In genomic region chr11:117979481-117980211, GRCh38 we compare ENCODE assay signal across 12 cellular contexts. TPM values are rescaled to one million over a fixed set of nuclear protein-coding genes. Genes with fewer than 3 reads are reported as not detected.
A peak's percentile ranks its signal among the peaks of the same experiment; 100 is the strongest.
DNase-seq lines count a peak whose midpoint lies in the region; ATAC-seq lines count a peak whose summit lies in the region.
"Had no signal": no experiment of that assay in that cellular context is flagged by ENCODE, and none has a peak within 500 bp of the region (broad histone marks: within the 10 kb centered on the region; RNA-seq: fewer than 3 reads in every experiment).

No MANE protein-coding gene starts in this region.

- intact Hi-C loops in activated CD4-positive, alpha-beta T cell treated with anti-CD3 and anti-CD28 coated beads, Interleukin-2, amount 10 ng/mL, durations not matched to agents 24 days and 14 days (cut with micrococcal nuclease): no loop called here

- ATAC-seq in HG03460 (IDR thresholded peaks at IDR 0.05; ENCODE audit: unreplicated experiment): peak; percentile 72
- ATAC-seq: SK-N-SH treated with all-trans-retinoic acid at 6 μM for 48 hours had no signal

- peak overlapping the region; percentile 50 for H3K27ac ChIP-seq in temporal lobe (ENCODE audit: low read depth, low read length)

- H3K4me1 Mint-ChIP-seq in activated CD4-positive, alpha-beta T cell treated with anti-CD3 and anti-CD28 coated beads, Interleukin-2, amount 10 ng/mL, durations not matched to agents 24 days and 14 days: peaks cover 67% of the 10 kb centered on the region

- peak overlapping the region; percentile 66 for H3K27ac Mint-ChIP-seq in activated CD4-positive, alpha-beta T cell treated with anti-CD3 and anti-CD28 coated beads, Interleukin-2, amount 10 ng/mL, durations not matched to agents 24 days and 14 days

- H3K4me3 Mint-ChIP-seq in activated CD4-positive, alpha-beta T cell treated with anti-CD3 and anti-CD28 coated beads, Interleukin-2, amount 10 ng/mL, durations not matched to agents 24 days and 14 days: peak overlapping the region; percentile 13

- DNase-seq in activated CD4-positive, alpha-beta T cell treated with anti-CD3 and anti-CD28 coated beads, Interleukin-2, amount 10 ng/mL, durations not matched to agents 24 days and 14 days: peak; percentile 67
- DNase-seq in activated CD4-positive, alpha-beta T cell treated with anti-CD3 and anti-CD28 coated beads, Interleukin-2, amount 50 U/mL, for 4 hours: no peak
- DNase-seq in germinal center (ENCODE audit: low spot score) (peak; percentile 28), NCI-H1105 treated with DMSO at 0.1 percent for 48 hours (lab: John Stamatoyannopoulos, UW) (no peak), SK-N-DZ (ENCODE audit: low spot score) (no peak), NCI-H1092 (lab: John Stamatoyannopoulos, UW) (no peak)
- DNase-seq: IMR-90, sigmoid colon had no signal

- H3K9me3 Mint-ChIP-seq in activated CD4-positive, alpha-beta T cell treated with anti-CD3 and anti-CD28 coated beads, Interleukin-2, amount 10 ng/mL, durations not matched to agents 24 days and 14 days: peaks cover 10% of the 10 kb centered on the region

- H3K36me3 Mint-ChIP-seq in activated CD4-positive, alpha-beta T cell treated with anti-CD3 and anti-CD28 coated beads, Interleukin-2, amount 10 ng/mL, durations not matched to agents 24 days and 14 days (ENCODE audit: low read depth): peaks cover 44% of the 10 kb centered on the region

- H3K27me3 Mint-ChIP-seq in activated CD4-positive, alpha-beta T cell treated with anti-CD3 and anti-CD28 coated beads, Interleukin-2, amount 10 ng/mL, durations not matched to agents 24 days and 14 days: no peaks in the 10 kb centered on the region

RNA-seq across cellular contexts. Expression of gene IL10RA, which starts 6.5 kb away (rescaled TPM):
- 86.6 and 89.9 TPM in 2 replicates for total RNA-seq in activated CD4-positive, alpha-beta T cell treated with anti-CD3 and anti-CD28 coated beads, Interleukin-2, amount 10 ng/mL, durations not matched to agents 24 days and 14 days
- total RNA-seq in temporal lobe: 1.2 TPM
- not detected in 2 replicates for polyA plus RNA-seq in SK-N-DZ (2014; cell fraction: cytosol; rRNA removed)
- polyA plus RNA-seq in SK-N-DZ (2014; cell fraction: nucleus; rRNA removed): not detected in 2 replicates
- total RNA-seq: IMR-90 had no signal
- polyA plus RNA-seq: AG04450 had no signal

RNA-seq across cellular contexts. Expression of gene TMPRSS13, which starts 50.4 kb away (rescaled TPM):
- total RNA-seq in activated CD4-positive, alpha-beta T cell treated with anti-CD3 and anti-CD28 coated beads, Interleukin-2, amount 10 ng/mL, durations not matched to agents 24 days and 14 days: 1.2 and 1.5 TPM in 2 replicates
- 0.25 TPM for total RNA-seq in temporal lobe
- not detected in 2 replicates for polyA plus RNA-seq in SK-N-DZ (2014; cell fraction: cytosol; rRNA removed)
- not detected in 2 replicates for polyA plus RNA-seq in SK-N-DZ (2014; cell fraction: nucleus; rRNA removed)
- total RNA-seq: IMR-90, sigmoid colon had no signal
- polyA plus RNA-seq: AG04450, IMR-90 had no signal

Comparison
In these comparisons a context has a peak if more than half of its experiments do, and no peak if none do; other contexts are left out.
1. DNase-seq: peak in activated CD4-positive, alpha-beta T cell treated with anti-CD3 and anti-CD28 coated beads, Interleukin-2, amount 10 ng/mL, durations not matched to agents 24 days and 14 days (single experiment) and germinal center (single experiment); none in activated CD4-positive, alpha-beta T cell treated with anti-CD3 and anti-CD28 coated beads, Interleukin-2, amount 50 U/mL, for 4 hours (0 of 2), NCI-H1105 treated with DMSO at 0.1 percent for 48 hours (single experiment), SK-N-DZ (single experiment) and NCI-H1092 (single experiment).
2. RNA of gene IL10RA, which starts 6.5 kb away (total RNA-seq): 86.6 to 89.9 TPM in activated CD4-positive, alpha-beta T cell treated with anti-CD3 and anti-CD28 coated beads, Interleukin-2, amount 10 ng/mL, durations not matched to agents 24 days and 14 days; 1.2 TPM in temporal lobe (single experiment); every median in the first group is over 10 times any median in the second.